ENCODE assay signal across 11 cellular contexts in genomic region chr6:33392979-33393378, GRCh38. TPM values are rescaled to one million over a fixed set of nuclear protein-coding genes. Genes with fewer than 3 reads are reported as not detected.
A peak's percentile ranks its signal among the peaks of the same experiment; 100 is the strongest.
DNase-seq lines count a peak whose midpoint lies in the region; ATAC-seq and TF ChIP-seq lines count a peak whose summit lies in the region.
"Had no signal": no experiment of that assay in that cellular context is flagged by ENCODE, and none has a peak within 500 bp of the region (broad histone marks: within the 10 kb centered on the region; RNA-seq: fewer than 3 reads in every experiment).

No MANE protein-coding gene starts in this region.

- H3K4me1 ChIP-seq in breast epithelium = peaks cover 4 to 5% of the 10 kb centered on the region in 2 donors
- peaks cover 34% of the 10 kb centered on the region for H3K4me1 ChIP-seq in SJSA1 (replicated peaks)
- peaks cover 3 to 15% (median 10%) of the 10 kb centered on the region in 3 donors for H3K4me1 ChIP-seq in gastroesophageal sphincter

- H3K27me3 Mint-ChIP-seq in MCF 10A (ENCODE audit: insufficient read depth, unreplicated experiment) (no peaks in the 10 kb centered on the region), type B pancreatic cell (no peaks in the 10 kb centered on the region)
- H3K27me3 Mint-ChIP-seq: activated B cell treated with CpG ODN at 0.5 μM for 24 hours had no signal

- no peak overlapping the region for H3K27ac ChIP-seq in breast epithelium
- peak overlapping the region; percentile 95 for H3K27ac ChIP-seq in SJSA1
- H3K27ac ChIP-seq in gastroesophageal sphincter = no peak overlapping the region

- ATAC-seq in HG03460 (IDR thresholded peaks at IDR 0.05; ENCODE audit: unreplicated experiment) (no peak), gastroesophageal sphincter (no peak)

- H3K4me3 Mint-ChIP-seq in MCF 10A (ENCODE audit: unreplicated experiment) (peak overlapping the region; percentile 81), type B pancreatic cell (peak overlapping the region; percentile 91)

- no peak for TF ChIP-seq POLR2A in breast epithelium (IDR thresholded peaks at IDR 0.05)
- TF ChIP-seq POLR2A in gastroesophageal sphincter (IDR thresholded peaks at IDR 0.05) = no peak

- CTCF ChIA-PET in MCF 10A (lab: Yijun Ruan, JAX) = interaction anchor here (0.6 to 1.6 kb wide), 5 partner anchors 8 to 474 kb away, joined by 3 to 5 read pairs (median 3); no protein-coding TSS in a partner anchor

- no peaks in the 10 kb centered on the region for H3K36me3 ChIP-seq in breast epithelium
- H3K36me3 ChIP-seq in SJSA1 = peaks cover 48% of the 10 kb centered on the region
- H3K36me3 ChIP-seq in gastroesophageal sphincter = no peaks in the 10 kb centered on the region

- H3K27me3 ChIP-seq in breast epithelium (no peaks in the 10 kb centered on the region), SJSA1 (replicated peaks) (no peaks in the 10 kb centered on the region), gastroesophageal sphincter (no peaks in the 10 kb centered on the region)

- no TSS peak for BruUV-seq in MCF 10A (replicated peaks; lab: Mats Ljungman, UMichigan)

- TF ChIP-seq EP300 in gastroesophageal sphincter (IDR thresholded peaks at IDR 0.05) = no peak

- H3K27ac Mint-ChIP-seq in MCF 10A (ENCODE audit: low read depth, unreplicated experiment) = peak overlapping the region; percentile 72
- H3K27ac Mint-ChIP-seq in type B pancreatic cell = peak overlapping the region; percentile 97
- H3K27ac Mint-ChIP-seq: activated B cell treated with CpG ODN at 0.5 μM for 24 hours had no signal

- H3K36me3 Mint-ChIP-seq in MCF 10A (ENCODE audit: insufficient read depth, unreplicated experiment) (peaks cover 7% of the 10 kb centered on the region), type B pancreatic cell (peaks cover 17% of the 10 kb centered on the region)

- 55 to 61% methylated on average over 3 of the region's 3 CpGs for WGBS in gastroesophageal sphincter (ENCODE audit: low coverage in 1 of 2), 2 donors

- no peak for DNase-seq in MCF 10A (ENCODE audit: unreplicated experiment)
- DNase-seq in breast epithelium (ENCODE audit: low spot score in 2 of 2) = no peak
- no peak for DNase-seq in SJSA1 (ENCODE audit: low read depth in 1 of 2, low spot score in 2 of 2)
- no peak for DNase-seq in fibroblast of pulmonary artery (ENCODE audit: low read depth)
- DNase-seq in type B pancreatic cell (ENCODE audit: extremely low spot score, unreplicated experiment) = no peak
- no peak for DNase-seq in anterior cingulate cortex (lab: John Stamatoyannopoulos, UW)
- DNase-seq: activated B cell treated with CpG ODN at 0.5 μM for 24 hours; COR-L47; stimulated activated CD4-positive, alpha-beta T cell treated with anti-CD3 and anti-CD28 coated beads, Interleukin-4, amount 100 ng/mL, for 1 hour had no signal

- POLR2A ChIA-PET in MCF 10A (lab: Yijun Ruan, JAX) = interaction anchor here (0.6 to 2.0 kb wide), 3 partner anchors 16 to 1022 kb away, joined by 3 to 12 read pairs (median 4); partner anchors contain the start of gene BAK1

- H3K4me3 ChIP-seq in breast epithelium = no peak overlapping the region
- peak overlapping the region; percentile 78 for H3K4me3 ChIP-seq in SJSA1
- H3K4me3 ChIP-seq in fibroblast of pulmonary artery (replicated peaks; ENCODE audit: low read depth, low read length) = peak overlapping the region; percentile 90
- H3K4me3 ChIP-seq in gastroesophageal sphincter = no peak overlapping the region

- H3K9me3 Mint-ChIP-seq in MCF 10A (ENCODE audit: unreplicated experiment) (no peaks in the 10 kb centered on the region), type B pancreatic cell (no peaks in the 10 kb centered on the region)
- H3K9me3 Mint-ChIP-seq: activated B cell treated with CpG ODN at 0.5 μM for 24 hours had no signal

- H3K4me1 Mint-ChIP-seq in MCF 10A (ENCODE audit: insufficient read depth, unreplicated experiment) = peaks cover 37% of the 10 kb centered on the region
- H3K4me1 Mint-ChIP-seq in type B pancreatic cell (ENCODE audit: unreplicated experiment) = peaks cover 34% of the 10 kb centered on the region

- H3K9me3 ChIP-seq in breast epithelium (no peaks in the 10 kb centered on the region), SJSA1 (replicated peaks) (no peaks in the 10 kb centered on the region), gastroesophageal sphincter (no peaks in the 10 kb centered on the region)

- intact Hi-C loops in MCF 10A (cut with micrococcal nuclease) (no loop called here), breast epithelium (cut with DNase I; ENCODE audit: low total_unique reads) (no loop called here)

- TF ChIP-seq CTCF in MCF 10A (IDR thresholded peaks at IDR 0.05; ENCODE audit: unreplicated experiment) = no peak
- TF ChIP-seq CTCF in breast epithelium (IDR thresholded peaks at IDR 0.05) = no peak
- TF ChIP-seq CTCF in fibroblast of pulmonary artery (IDR thresholded peaks at IDR 0.05; ENCODE audit: low read length, missing control alignments) = no peak
- no peak for TF ChIP-seq CTCF in type B pancreatic cell (conservative IDR thresholded peaks at IDR 0.05)
- TF ChIP-seq CTCF in gastroesophageal sphincter (IDR thresholded peaks at IDR 0.05) = no peak

RNA-seq across cellular contexts. Expression of gene KIFC1, which starts 1.4 kb away (rescaled TPM):
- total RNA-seq in MCF 10A (2022) = 20.3 and 27.1 TPM in 2 replicates
- total RNA-seq in breast epithelium = 1 to 10 TPM; 2.0 to 3.8 (median 3.2) TPM
- total RNA-seq in SJSA1 (2014; rRNA removed; shearing (Covaris generic)) = 95.5 and 120 TPM in 2 replicates
- total RNA-seq in type B pancreatic cell (ENCODE audit: low replicate concordance) = 28.0 and 67.7 TPM in 2 replicates
- under 1 TPM in 2 of 4 donors, not detected in 2; 0.67 to 0.79 TPM for total RNA-seq in gastroesophageal sphincter

RNA-seq across cellular contexts. Expression of gene PHF1, which starts 17.8 kb away (rescaled TPM):
- 28.9 and 33.9 TPM in 2 replicates for total RNA-seq in MCF 10A (2022)
- 10 to 100 TPM; 72.8 to 82.8 (median 77.3) TPM for total RNA-seq in breast epithelium
- total RNA-seq in SJSA1 (2014; rRNA removed; shearing (Covaris generic)) = 15.9 and 23.2 TPM in 2 replicates
- total RNA-seq in type B pancreatic cell (ENCODE audit: low replicate concordance) = 23.8 and 49.6 TPM in 2 replicates
- 10 to 100 TPM; 73.0 to 91.0 (median 86.1) TPM for total RNA-seq in gastroesophageal sphincter

RNA-seq across cellular contexts. Expression of gene CUTA, which starts 24.9 kb away (rescaled TPM):
- 212 and 231 TPM in 2 replicates for total RNA-seq in MCF 10A (2022)
- 100 to 1,000 TPM in 2 of 3 donors, 10 to 100 TPM in 1; 81.3 to 123 (median 111) TPM for total RNA-seq in breast epithelium
- 201 and 341 TPM in 2 replicates for total RNA-seq in SJSA1 (2014; rRNA removed; shearing (Covaris generic))
- total RNA-seq in type B pancreatic cell (ENCODE audit: low replicate concordance) = 212 and 278 TPM in 2 replicates
- 100 to 1,000 TPM in 3 of 4 donors, 10 to 100 TPM in 1; 90.2 to 144 (median 124) TPM for total RNA-seq in gastroesophageal sphincter

RNA-seq across cellular contexts. Expression of gene SYNGAP1, which starts 26.9 kb away (rescaled TPM):
- total RNA-seq in MCF 10A (2022) = 6.7 and 9.9 TPM in 2 replicates
- 10 to 100 TPM in 2 of 3 donors, 1 to 10 TPM in 1; 6.1 to 12.5 (median 10.7) TPM for total RNA-seq in breast epithelium
- 0.69 and 1.1 TPM in 2 replicates for total RNA-seq in SJSA1 (2014; rRNA removed; shearing (Covaris generic))
- total RNA-seq in type B pancreatic cell (ENCODE audit: low replicate concordance) = 18.4 and 74.1 TPM in 2 replicates
- total RNA-seq in gastroesophageal sphincter = 10 to 100 TPM in 3 of 4 donors, 1 to 10 TPM in 1; 9.1 to 15.9 (median 12.7) TPM

Comparison
In these comparisons a context has a peak if more than half of its experiments do, and no peak if none do; other contexts are left out.
1. H3K4me3 ChIP-seq: peak in SJSA1 (single experiment) and fibroblast of pulmonary artery (single experiment); none in breast epithelium (0 of 3) and gastroesophageal sphincter (0 of 2).